In the genomic region with DNA sequence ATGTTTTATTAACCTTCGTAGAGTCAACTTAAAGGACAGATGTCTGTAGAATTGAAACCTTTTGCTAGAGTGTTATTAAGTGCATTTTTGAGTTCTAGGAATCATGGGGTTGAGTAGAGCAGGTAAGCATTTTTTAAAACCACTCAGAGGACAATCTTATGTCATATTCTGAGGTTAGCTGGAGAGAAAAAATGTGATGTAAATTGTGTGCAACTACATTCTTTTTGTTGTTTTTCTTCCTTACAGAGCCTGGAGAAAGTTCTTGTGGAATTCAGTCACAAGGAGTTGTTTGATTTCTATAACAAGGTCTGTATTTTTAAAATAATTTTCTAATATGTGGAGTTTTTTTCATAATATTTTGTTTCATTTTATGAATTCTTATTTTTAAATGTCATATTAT, we compare ENCODE assay signal across 28 cellular contexts.
"Had no signal": no experiment of that assay in that cellular context is flagged by ENCODE, and none has a peak within 500 bp of the region (broad histone marks: within the 10 kb centered on the region; RNA-seq: fewer than 3 reads in every experiment).

No MANE protein-coding gene starts in this region.

- H3K36me3 ChIP-seq: lower lobe of right lung, right lobe of liver, thoracic aorta, uterus had no signal

- H3K27me3 Mint-ChIP-seq: activated naive CD8-positive, alpha-beta T cell treated with anti-CD3 and anti-CD28 coated beads for 36 hours; central memory CD8-positive, alpha-beta T cell; progenitor cell of endocrine pancreas had no signal

- FAIRE-seq: bronchial epithelial cell, TTC549 had no signal

- H3K4me3 ChIP-seq: coronary artery, heart right ventricle, lower lobe of right lung, right lobe of liver, thoracic aorta, uterus had no signal

- H3K27ac Mint-ChIP-seq: activated naive CD4-positive, alpha-beta T cell treated with anti-CD3 and anti-CD28 coated beads for 36 hours; activated naive CD8-positive, alpha-beta T cell treated with anti-CD3 and anti-CD28 coated beads for 36 hours; natural killer cell; progenitor cell of endocrine pancreas; T-helper 1 cell treated with Interleukin-12 subunit alpha and Interleukin-12 subunit beta and Interleukin-4 antibody, amounts not matched to agents 30 μg/mL and 1 μg/mL, for 36 hours had no signal

- H3K4me3 Mint-ChIP-seq: activated naive CD4-positive, alpha-beta T cell treated with anti-CD3 and anti-CD28 coated beads for 36 hours; activated naive CD8-positive, alpha-beta T cell treated with anti-CD3 and anti-CD28 coated beads for 36 hours; central memory CD8-positive, alpha-beta T cell; natural killer cell; T-helper 1 cell treated with Interleukin-12 subunit alpha and Interleukin-12 subunit beta and Interleukin-4 antibody, amounts not matched to agents 30 μg/mL and 1 μg/mL, for 36 hours had no signal

- DNase-seq: activated CD4-positive, alpha-beta T cell treated with anti-CD3 and anti-CD28 coated beads for 48 hours; activated CD4-positive, alpha-beta T cell treated with anti-CD3 and anti-CD28 coated beads, Interleukin-2, amount 50 U/mL, for 48 hours; activated CD8-positive, alpha-beta memory T cell treated with anti-CD3 and anti-CD28 coated beads for 24 hours; activated effector memory CD4-positive, alpha-beta T cell treated with anti-CD3 and anti-CD28 coated beads, Interleukin-2, amount 50 U/mL, for 16 hours; activated naive CD4-positive, alpha-beta T cell treated with anti-CD3 and anti-CD28 coated beads for 36 hours; activated naive CD8-positive, alpha-beta T cell treated with anti-CD3 and anti-CD28 coated beads for 36 hours; amniotic stem cell; foreskin melanocyte; heart right ventricle; kidney glomerular epithelial cell; lower lobe of right lung; mesenchymal stem cell; natural killer cell; right lobe of liver; stimulated activated CD4-positive, alpha-beta T cell treated with anti-CD3 and anti-CD28 coated beads, Interleukin-2, amount 100 ng/mL, for 48 hours; stimulated activated naive CD4-positive, alpha-beta T cell treated with Interleukin-2 at 50 U/mL for 16 hours; T-helper 9 cell; uterus had no signal

- H3K4me1 ChIP-seq: heart right ventricle, lower lobe of right lung, uterus had no signal

- H3K4me1 Mint-ChIP-seq: activated naive CD8-positive, alpha-beta T cell treated with anti-CD3 and anti-CD28 coated beads for 36 hours; central memory CD8-positive, alpha-beta T cell had no signal

- ATAC-seq: esophagus mucosa, heart right ventricle, left lobe of liver, lower lobe of right lung, natural killer cell, right lobe of liver had no signal

- H3K27me3 ChIP-seq: heart right ventricle, right lobe of liver, uterus had no signal

- H3K9me3 ChIP-seq: right lobe of liver, uterus had no signal

- H3K27ac ChIP-seq: coronary artery, heart right ventricle, lower lobe of right lung, right lobe of liver, thoracic aorta, uterus, VCaP had no signal
